ENCODE assay signal across 8 cellular contexts in genomic region chr14:106417224-106418049, GRCh38.
DNase-seq lines count a peak whose midpoint lies in the region; ATAC-seq and TF ChIP-seq lines count a peak whose summit lies in the region.

No MANE protein-coding gene starts in this region.

- H3K4me3 ChIP-seq in Peyer's patch: no peak overlapping the region

- no peaks in the 10 kb centered on the region for H3K9me3 Mint-ChIP-seq in immature natural killer cell

- H3K4me1 Mint-ChIP-seq in immature natural killer cell: no peaks in the 10 kb centered on the region

- peak overlapping the region in 2 of 6 donors; percentile 10 to 74 for H3K27ac Mint-ChIP-seq in immature natural killer cell

- peak; percentile 75 for ATAC-seq in HG02885 (IDR thresholded peaks at IDR 0.05; ENCODE audit: poor library complexity, unreplicated experiment)

- H3K27ac ChIP-seq in Peyer's patch: no peak overlapping the region

- peak in 5 of 6 experiments; percentile 1 to 63 (median 42) for TF ChIP-seq CTCF in Peyer's patch (IDR thresholded peaks at IDR 0.05)

- no peaks in the 10 kb centered on the region for H3K27me3 ChIP-seq in Peyer's patch

- no peaks in the 10 kb centered on the region for H3K36me3 ChIP-seq in Peyer's patch

- no peaks in the 10 kb centered on the region for H3K9me3 ChIP-seq in Peyer's patch

- TF ChIP-seq POLR2A in Peyer's patch (IDR thresholded peaks at IDR 0.05): no peak

- no peak overlapping the region for H3K4me3 Mint-ChIP-seq in immature natural killer cell

- H3K27me3 Mint-ChIP-seq in immature natural killer cell (ENCODE audit: low read depth in 3 of 3): peaks cover 3 to 30% (median 6%) of the 10 kb centered on the region in 3 donors

- H3K36me3 Mint-ChIP-seq in immature natural killer cell: peaks cover 0 to 4% (median 0%) of the 10 kb centered on the region in 3 donors

- DNase-seq in NK-92 treated with Interleukin-12 subunit alpha and Interleukin-12 subunit beta, amount 100 ng/mL, for 24 hours (lab: John Stamatoyannopoulos, UW): peak; percentile 57
- no peak for DNase-seq in NK-92 (lab: John Stamatoyannopoulos, UW; ENCODE audit: unreplicated experiment)
- peak; percentile 54 to 73 (median 55) for DNase-seq in Peyer's patch
- DNase-seq in activated effector memory CD4-positive, alpha-beta T cell treated with Interleukin-2 at 50 U/mL for 16 hours: peak; percentile 43
- peak; percentile 70 to 78 (median 75) for DNase-seq in immature natural killer cell
- peak; percentile 48 to 63 for DNase-seq in stimulated activated CD8-positive, alpha-beta memory T cell treated with anti-CD3 and anti-CD28 coated beads, Interleukin-2, amount 100 ng/mL, for 1 hour (ENCODE audit: low read depth in 2 of 2)
- no peak for DNase-seq in HPDE6-E6E7 (ENCODE audit: extremely low spot score)

- no peaks in the 10 kb centered on the region for H3K4me1 ChIP-seq in Peyer's patch

Comparison
In these comparisons a context has a peak if more than half of its experiments do, and no peak if none do; other contexts are left out.
1. DNase-seq: peak in NK-92 treated with Interleukin-12 subunit alpha and Interleukin-12 subunit beta, amount 100 ng/mL, for 24 hours (single experiment), Peyer's patch (3 of 3), activated effector memory CD4-positive, alpha-beta T cell treated with Interleukin-2 at 50 U/mL for 16 hours (single experiment), immature natural killer cell (3 of 3) and stimulated activated CD8-positive, alpha-beta memory T cell treated with anti-CD3 and anti-CD28 coated beads, Interleukin-2, amount 100 ng/mL, for 1 hour (2 of 2); none in NK-92 (single experiment) and HPDE6-E6E7 (single experiment).